Comparison of ENCODE assay signal across 26 cellular contexts in genomic region chr5:167233507-167233906, GRCh38.
"Had no signal": no experiment of that assay in that cellular context is flagged by ENCODE, and none has a peak within 500 bp of the region (broad histone marks: within the 10 kb centered on the region; RNA-seq: fewer than 3 reads in every experiment).

No MANE protein-coding gene starts in this region.

- H3K4me3 ChIP-seq: breast epithelium, heart left ventricle, ovary, psoas muscle, thyroid gland, upper lobe of right lung had no signal

- H3K36me3 ChIP-seq: breast epithelium, heart left ventricle, ovary, thyroid gland, upper lobe of right lung, WERI-Rb-1 had no signal

- H3K9me3 ChIP-seq: ovary, psoas muscle, thyroid gland, upper lobe of right lung had no signal

- H3K27ac ChIP-seq: breast epithelium, heart left ventricle, psoas muscle, upper lobe of right lung had no signal

- ATAC-seq: activated CD8-positive, alpha-beta memory T cell treated with anti-CD3 and anti-CD28 coated beads, Interleukin-2, amount 10 ng/mL, durations not matched to agents 7 days and 5 days; activated CD8-positive, alpha-beta T cell treated with anti-CD3 and anti-CD28 coated beads for 36 hours; activated naive CD8-positive, alpha-beta T cell treated with anti-CD3 and anti-CD28 coated beads, Interleukin-2, amount 50 U/mL, for 24 hours; heart left ventricle; left colon; naive thymus-derived CD8-positive, alpha-beta T cell; psoas muscle; right cardiac atrium; upper lobe of right lung had no signal

- DNase-seq: activated CD4-positive, alpha-beta T cell treated with anti-CD3 and anti-CD28 coated beads, Interleukin-2, amount 10 ng/mL, durations not matched to agents 7 days and 5 days; activated CD4-positive, CD25-positive, alpha-beta regulatory T cell treated with anti-CD3 and anti-CD28 coated beads, Interleukin-2, amount 50 U/mL, for 72 hours; activated CD8-positive, alpha-beta memory T cell treated with anti-CD3 and anti-CD28 coated beads, Interleukin-2, amount 10 ng/mL, durations not matched to agents 7 days and 5 days; activated CD8-positive, alpha-beta T cell treated with anti-CD3 and anti-CD28 coated beads for 36 hours; activated gamma-delta T cell; activated naive CD4-positive, alpha-beta T cell treated with anti-CD3 and anti-CD28 coated beads, Interleukin-2, amount 50 U/mL, for 16 hours; activated naive CD8-positive, alpha-beta T cell treated with anti-CD3 and anti-CD28 coated beads, Interleukin-2, amount 50 U/mL, for 24 hours; anterior cingulate cortex; cortex of kidney; effector CD4-positive, alpha-beta T cell; erythroblast; heart left ventricle; islet precursor cell; left colon; mesendoderm; naive thymus-derived CD8-positive, alpha-beta T cell; ovary; psoas muscle; right cardiac atrium; stimulated activated CD4-positive, alpha-beta T cell treated with anti-CD3 and anti-CD28 coated beads, Interleukin-12 subunit alpha, Interleukin-12 subunit beta, amount 100 ng/mL, for 4 hours; stimulated activated CD4-positive, alpha-beta T cell treated with anti-CD3 and anti-CD28 coated beads, Interleukin-4, amount 100 ng/mL, for 4 hours; substantia nigra; thyroid gland; upper lobe of right lung; WERI-Rb-1 had no signal

- H3K27me3 ChIP-seq: breast epithelium, heart left ventricle, ovary, thyroid gland, upper lobe of right lung had no signal

- H3K4me1 ChIP-seq: breast epithelium, heart left ventricle, psoas muscle, upper lobe of right lung had no signal
